Comparison of ENCODE assay signal across 21 cellular contexts in the genomic region with DNA sequence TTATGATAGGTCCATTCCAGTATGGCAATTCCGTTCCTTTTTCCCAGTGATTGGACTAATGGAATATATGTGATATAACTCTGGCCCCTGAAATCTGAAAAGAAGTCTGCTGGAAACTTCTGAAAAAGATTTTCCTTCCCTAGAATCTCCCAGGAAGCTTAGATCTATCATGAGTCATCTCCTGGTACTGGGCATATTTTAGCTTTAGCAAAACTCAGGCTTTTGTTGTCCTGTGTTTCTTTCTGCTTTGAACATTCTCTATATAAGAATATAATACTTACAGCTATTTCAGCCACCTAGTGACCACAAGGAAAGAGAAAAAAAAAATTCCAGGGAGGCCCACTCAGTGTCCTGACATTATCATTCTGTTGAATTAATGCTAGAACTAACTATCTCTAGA.
"Had no signal": no experiment of that assay in that cellular context is flagged by ENCODE, and none has a peak within 500 bp of the region (broad histone marks: within the 10 kb centered on the region; RNA-seq: fewer than 3 reads in every experiment).

No MANE protein-coding gene starts in this region.

- H3K27me3 ChIP-seq: ascending aorta, cardiac muscle cell, esophagus squamous epithelium, tibial nerve had no signal

- H3K36me3 ChIP-seq: ascending aorta, cardiac muscle cell, esophagus squamous epithelium, tibial nerve had no signal

- H3K27ac ChIP-seq: ascending aorta, cardiac muscle cell, esophagus squamous epithelium, tibial nerve had no signal

- H3K9me3 ChIP-seq: ascending aorta, esophagus squamous epithelium, tibial nerve had no signal

- H3K4me3 ChIP-seq: ascending aorta, cardiac muscle cell, esophagus squamous epithelium, lung, tibial nerve had no signal

- H3K4me1 ChIP-seq: ascending aorta, esophagus squamous epithelium, tibial nerve had no signal

- DNase-seq: activated CD4-positive, alpha-beta T cell treated with anti-CD3 and anti-CD28 coated beads for 48 hours; activated CD4-positive, CD25-positive, alpha-beta regulatory T cell; activated CD8-positive, alpha-beta T cell treated with anti-CD3 and anti-CD28 coated beads for 36 hours; activated naive CD4-positive, alpha-beta T cell treated with anti-CD3 and anti-CD28 coated beads, Interleukin-2, amount 10 ng/mL, durations not matched to agents 7 days and 5 days; activated naive CD8-positive, alpha-beta T cell treated with anti-CD3 and anti-CD28 coated beads, Interleukin-2, amount 50 U/mL, for 24 hours; activated T-cell treated with anti-CD3 and anti-CD28 coated beads, Interleukin-2, amount 50 U/mL, for 4 hours; dermis blood vessel endothelial cell; effector memory CD4-positive, alpha-beta T cell; esophagus squamous epithelium; foreskin melanocyte; glutamatergic neuron; hippocampal formation; midbrain; occipital lobe; retina; T-cell; T-helper 9 cell had no signal
